ENCODE assay signal across 10 cellular contexts in the genomic region with DNA sequence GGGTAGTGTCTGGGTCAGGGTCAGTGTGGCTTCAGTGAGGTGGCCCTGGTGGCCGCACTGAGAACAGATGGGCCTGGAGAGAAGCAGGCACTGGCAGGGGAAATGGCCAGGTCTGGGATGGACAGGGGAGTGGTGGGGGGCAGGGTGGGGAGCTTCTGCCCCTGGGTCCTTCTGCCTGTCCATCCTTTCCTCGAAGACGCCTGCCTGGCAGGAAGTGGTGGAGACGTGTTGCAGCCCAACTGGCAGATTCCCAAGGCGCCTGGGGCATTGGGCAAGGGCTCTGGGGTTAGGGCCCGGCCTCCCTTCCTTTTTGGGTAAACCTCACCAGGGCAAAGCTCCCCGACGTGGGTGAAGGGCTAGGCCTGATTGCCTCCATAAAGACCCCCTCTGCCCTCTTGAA. TPM values are rescaled to one million over a fixed set of nuclear protein-coding genes. Genes with fewer than 3 reads are reported as not detected.
DNase-seq lines count a peak whose midpoint lies in the region; TF ChIP-seq lines count a peak whose summit lies in the region.
"Had no signal": no experiment of that assay in that cellular context is flagged by ENCODE, and none has a peak within 500 bp of the region (broad histone marks: within the 10 kb centered on the region; RNA-seq: fewer than 3 reads in every experiment).

No MANE protein-coding gene starts in this region.

- no peaks in the 10 kb centered on the region for H3K9me3 ChIP-seq in right atrium auricular region
- H3K9me3 ChIP-seq in smooth muscle cell (replicated peaks; ENCODE audit: low read depth): no peaks in the 10 kb centered on the region

- H3K27ac Mint-ChIP-seq in activated T-helper 2 cell treated with anti-CD3 and anti-CD28 coated beads, Interferon-gamma antibody, Interleukin-2, Interleukin-4, amounts not matched to agents 10 μg/mL and 5 μg/mL and 100 μg/mL, durations not matched to agents 14 hours and 24 hours and 36 hours: no peak overlapping the region
- peak overlapping the region in 2 of 6 donors; percentile 5 to 82 for H3K27ac Mint-ChIP-seq in immature natural killer cell

- no peak overlapping the region for H2AFZ ChIP-seq in smooth muscle cell (ENCODE audit: low read depth)

- H3K27ac ChIP-seq in right atrium auricular region: no peak overlapping the region
- H3K27ac ChIP-seq in smooth muscle cell (ENCODE audit: low read depth): no peak overlapping the region

- no peaks in the 10 kb centered on the region for H3K4me1 Mint-ChIP-seq in activated T-helper 2 cell treated with anti-CD3 and anti-CD28 coated beads, Interferon-gamma antibody, Interleukin-2, Interleukin-4, amounts not matched to agents 10 μg/mL and 5 μg/mL and 100 μg/mL, durations not matched to agents 14 hours and 24 hours and 36 hours (ENCODE audit: low read depth)
- H3K4me1 Mint-ChIP-seq in immature natural killer cell: peaks cover 12 to 26% of the 10 kb centered on the region in 2 donors

- TF ChIP-seq CTCF in right atrium auricular region (IDR thresholded peaks at IDR 0.05) (no peak), smooth muscle cell (IDR thresholded peaks at IDR 0.05; ENCODE audit: borderline replicate concordance, insufficient read depth, poor library complexity, severe bottlenecking) (no peak)

- peaks cover 98% of the 10 kb centered on the region for H3K79me2 ChIP-seq in smooth muscle cell (ENCODE audit: low read depth)

- no peaks in the 10 kb centered on the region for H3K27me3 Mint-ChIP-seq in activated T-helper 2 cell treated with anti-CD3 and anti-CD28 coated beads, Interferon-gamma antibody, Interleukin-2, Interleukin-4, amounts not matched to agents 10 μg/mL and 5 μg/mL and 100 μg/mL, durations not matched to agents 14 hours and 24 hours and 36 hours (ENCODE audit: low read depth)
- H3K27me3 Mint-ChIP-seq in immature natural killer cell (ENCODE audit: low read depth in 3 of 3): peaks cover 0 to 6% (median 4%) of the 10 kb centered on the region in 3 donors

- DNase-seq in GM04504 (ENCODE audit: low read depth): peak; percentile 51
- peak; percentile 55 for DNase-seq in UCSD-AML1 (lab: John Stamatoyannopoulos, UW; ENCODE audit: unreplicated experiment)
- DNase-seq in right atrium auricular region (ENCODE audit: low spot score): peak; percentile 75
- DNase-seq in smooth muscle cell (lab: John Stamatoyannopoulos, UW; ENCODE audit: unreplicated experiment): no peak
- DNase-seq in NCI-H1694 (lab: John Stamatoyannopoulos, UW): no peak
- no peak for DNase-seq in activated T-helper 2 cell treated with anti-CD3 and anti-CD28 coated beads, Interferon-gamma antibody, Interleukin-2, Interleukin-4, amounts not matched to agents 10 μg/mL and 5 μg/mL and 100 μg/mL, durations not matched to agents 14 hours and 24 hours and 36 hours (ENCODE audit: low spot score)
- no peak for DNase-seq in immature natural killer cell
- no peak for DNase-seq in SHP77 (lab: John Stamatoyannopoulos, UW)
- DNase-seq: activated T-cell treated with anti-CD3 and anti-CD28 coated beads, Interleukin-2, amount 50 U/mL, for 48 hours; GDM1 had no signal

- 71% methylated on average over 8 of the region's 8 CpGs for WGBS in smooth muscle cell (ENCODE audit: low lambda C conversion rate)

- peaks cover 100% of the 10 kb centered on the region for H4K20me1 ChIP-seq in smooth muscle cell (ENCODE audit: low read depth)

- H3K4me3 ChIP-seq in right atrium auricular region (no peak overlapping the region), smooth muscle cell (no peak overlapping the region)

- peak overlapping the region; percentile 27 for H3K4me2 ChIP-seq in smooth muscle cell

- no peak overlapping the region for H3K4me3 Mint-ChIP-seq in activated T-helper 2 cell treated with anti-CD3 and anti-CD28 coated beads, Interferon-gamma antibody, Interleukin-2, Interleukin-4, amounts not matched to agents 10 μg/mL and 5 μg/mL and 100 μg/mL, durations not matched to agents 14 hours and 24 hours and 36 hours (ENCODE audit: low read depth)
- H3K4me3 Mint-ChIP-seq in immature natural killer cell: peak overlapping the region in 1 of 5 donors; percentile 36

- H3K4me1 ChIP-seq in right atrium auricular region (peaks cover 0 to 31% of the 10 kb centered on the region in 2 donors), smooth muscle cell (ENCODE audit: low read depth) (peaks cover 7% of the 10 kb centered on the region)

- no peaks in the 10 kb centered on the region for H3K36me3 ChIP-seq in right atrium auricular region
- no peaks in the 10 kb centered on the region for H3K36me3 ChIP-seq in smooth muscle cell (ENCODE audit: low read depth)

- H3K9ac ChIP-seq in smooth muscle cell (ENCODE audit: low read depth): no peak overlapping the region

- intact Hi-C loops in activated T-helper 2 cell treated with anti-CD3 and anti-CD28 coated beads, Interferon-gamma antibody, Interleukin-2, Interleukin-4, amounts not matched to agents 10 μg/mL and 5 μg/mL and 100 μg/mL, durations not matched to agents 14 hours and 24 hours and 36 hours (cut with micrococcal nuclease): no loop called here

- no peaks in the 10 kb centered on the region for H3K9me3 Mint-ChIP-seq in activated T-helper 2 cell treated with anti-CD3 and anti-CD28 coated beads, Interferon-gamma antibody, Interleukin-2, Interleukin-4, amounts not matched to agents 10 μg/mL and 5 μg/mL and 100 μg/mL, durations not matched to agents 14 hours and 24 hours and 36 hours
- H3K9me3 Mint-ChIP-seq in immature natural killer cell: no peaks in the 10 kb centered on the region

- H3K27me3 ChIP-seq in right atrium auricular region (no peaks in the 10 kb centered on the region), smooth muscle cell (ENCODE audit: low read depth) (no peaks in the 10 kb centered on the region)

- H3K36me3 Mint-ChIP-seq in activated T-helper 2 cell treated with anti-CD3 and anti-CD28 coated beads, Interferon-gamma antibody, Interleukin-2, Interleukin-4, amounts not matched to agents 10 μg/mL and 5 μg/mL and 100 μg/mL, durations not matched to agents 14 hours and 24 hours and 36 hours (ENCODE audit: low read depth): no peaks in the 10 kb centered on the region
- no peaks in the 10 kb centered on the region for H3K36me3 Mint-ChIP-seq in immature natural killer cell

- H3F3A ChIP-seq in smooth muscle cell (ENCODE audit: low read depth): no peaks in the 10 kb centered on the region

RNA-seq across cellular contexts. Expression of a gene that starts 10.4 kb away (rescaled TPM):
- total RNA-seq in right atrium auricular region: 10 to 100 TPM in 1 of 2 donors, 1 to 10 TPM in 1; 6.9 to 14.3 TPM
- total RNA-seq in smooth muscle cell: 26.7 and 36.5 TPM in 2 replicates
- polyA plus RNA-seq in smooth muscle cell: 26.0 and 47.7 TPM in 2 replicates
- 3.5 and 6.4 TPM in 2 replicates for total RNA-seq in activated T-helper 2 cell treated with anti-CD3 and anti-CD28 coated beads, Interferon-gamma antibody, Interleukin-2, Interleukin-4, amounts not matched to agents 10 μg/mL and 5 μg/mL and 100 μg/mL, durations not matched to agents 14 hours and 24 hours and 36 hours
- 1 to 10 TPM in 1 of 3 donors, under 1 TPM in 1, not detected in 1; 0.82 to 4.1 TPM for polyA plus RNA-seq in immature natural killer cell

Comparison
In these comparisons a context has a peak if more than half of its experiments do, and no peak if none do; other contexts are left out.
1. DNase-seq: peak in GM04504 (single experiment), UCSD-AML1 (single experiment) and right atrium auricular region (single experiment); none in smooth muscle cell (single experiment), NCI-H1694 (single experiment), activated T-helper 2 cell treated with anti-CD3 and anti-CD28 coated beads, Interferon-gamma antibody, Interleukin-2, Interleukin-4, amounts not matched to agents 10 μg/mL and 5 μg/mL and 100 μg/mL, durations not matched to agents 14 hours and 24 hours and 36 hours (single experiment), immature natural killer cell (0 of 3) and SHP77 (0 of 2).